In genomic region chrX:49106930-49107329, GRCh38 we compare ENCODE assay signal across 8 cellular contexts. TPM values are rescaled to one million over a fixed set of nuclear protein-coding genes. Genes with fewer than 3 reads are reported as not detected.
DNase-seq lines count a peak whose midpoint lies in the region; ATAC-seq and TF ChIP-seq lines count a peak whose summit lies in the region.

No MANE protein-coding gene starts in this region.

- H3K4me1 Mint-ChIP-seq in type B pancreatic cell (ENCODE audit: unreplicated experiment): no peaks in the 10 kb centered on the region

- H3K36me3 Mint-ChIP-seq in type B pancreatic cell: peaks cover 4% of the 10 kb centered on the region

- no peaks in the 10 kb centered on the region for H3K27me3 Mint-ChIP-seq in type B pancreatic cell

- no peak for ATAC-seq in HG03342 (IDR thresholded peaks at IDR 0.05; ENCODE audit: unreplicated experiment)
- ATAC-seq in GM18868 (IDR thresholded peaks at IDR 0.05; ENCODE audit: unreplicated experiment): no peak

- no peak overlapping the region for H3K27ac Mint-ChIP-seq in type B pancreatic cell

- H3K4me3 Mint-ChIP-seq in type B pancreatic cell: no peak overlapping the region

- DNase-seq in DMS114 treated with DMSO at 0.1 percent for 48 hours (lab: John Stamatoyannopoulos, UW; ENCODE audit: unreplicated experiment) (peak; percentile 32), HK-2 (ENCODE audit: unreplicated experiment) (peak; percentile 28), amniotic epithelial cell (ENCODE audit: low read depth) (peak; percentile 49), iPS-NIHi11 (ENCODE audit: low spot score) (peak; percentile 36), type B pancreatic cell (ENCODE audit: extremely low spot score, unreplicated experiment) (no peak), NCI-H1048 (lab: John Stamatoyannopoulos, UW) (no peak)

- H3K9me3 Mint-ChIP-seq in type B pancreatic cell: no peaks in the 10 kb centered on the region

- TF ChIP-seq CTCF in type B pancreatic cell (conservative IDR thresholded peaks at IDR 0.05): peak; percentile 60

RNA-seq across cellular contexts. Expression of gene GPKOW, which starts 16.6 kb away (rescaled TPM):
- total RNA-seq in type B pancreatic cell (ENCODE audit: low replicate concordance): 16.4 and 17.8 TPM in 2 replicates

RNA-seq across cellular contexts. Expression of gene WDR45, which starts 27.2 kb away (rescaled TPM):
- 45.5 and 53.3 TPM in 2 replicates for total RNA-seq in type B pancreatic cell (ENCODE audit: low replicate concordance)

RNA-seq across cellular contexts. Expression of gene PRAF2, which starts 33.1 kb away (rescaled TPM):
- 10.0 and 29.7 TPM in 2 replicates for total RNA-seq in type B pancreatic cell (ENCODE audit: low replicate concordance)

RNA-seq across cellular contexts. Expression of gene CCDC120, which starts 48.1 kb away (rescaled TPM):
- 25.3 and 48.6 TPM in 2 replicates for total RNA-seq in type B pancreatic cell (ENCODE audit: low replicate concordance)

RNA-seq across cellular contexts. Expression of gene MAGIX, which starts 55.6 kb away (rescaled TPM):
- total RNA-seq in type B pancreatic cell (ENCODE audit: low replicate concordance): 4.8 and 7.0 TPM in 2 replicates

Comparison
In these comparisons a context has a peak if more than half of its experiments do, and no peak if none do; other contexts are left out.
1. DNase-seq: peak in DMS114 treated with DMSO at 0.1 percent for 48 hours (single experiment), HK-2 (single experiment), amniotic epithelial cell (single experiment) and iPS-NIHi11 (single experiment); none in type B pancreatic cell (single experiment) and NCI-H1048 (single experiment).